ENCODE assay signal across 23 cellular contexts in genomic region chr11:114250180-114250579, GRCh38. TPM values are rescaled to one million over a fixed set of nuclear protein-coding genes. Genes with fewer than 3 reads are reported as not detected.
"Had no signal": no experiment of that assay in that cellular context is flagged by ENCODE, and none has a peak within 500 bp of the region (broad histone marks: within the 10 kb centered on the region; RNA-seq: fewer than 3 reads in every experiment).

No MANE protein-coding gene starts in this region.

- H3K9ac ChIP-seq: parathyroid adenoma had no signal

- H3K36me3 Mint-ChIP-seq: activated naive CD4-positive, alpha-beta T cell treated with anti-CD3 and anti-CD28 coated beads, Interleukin-2, amount 50 U/mL, for 72 hours; WTC11 had no signal

- H3K27me3 ChIP-seq: brain microvascular endothelial cell, colonic mucosa, foreskin keratinocyte, neutrophil, suprapubic skin had no signal

- ATAC-seq: activated CD4-positive, alpha-beta T cell treated with anti-CD3 and anti-CD28 coated beads for 36 hours; activated naive CD4-positive, alpha-beta T cell treated with anti-CD3 and anti-CD28 coated beads, Interleukin-2, amount 50 U/mL, for 72 hours; foreskin keratinocyte; left colon; stimulated activated naive CD8-positive, alpha-beta T cell treated with anti-CD3 and anti-CD28 coated beads, Interleukin-15, Interleukin-2, amounts not matched to agents 100 U/mL and 50 U/mL, for 24 hours; WTC11 had no signal

- FAIRE-seq: TTC549 had no signal

- H3K9me3 ChIP-seq: colonic mucosa, neutrophil, suprapubic skin had no signal

- H3K9me3 Mint-ChIP-seq: activated naive CD4-positive, alpha-beta T cell treated with anti-CD3 and anti-CD28 coated beads, Interleukin-2, amount 50 U/mL, for 72 hours; central memory CD8-positive, alpha-beta T cell; endodermal cell; T-helper 2 cell treated with Interferon-gamma antibody and Interleukin-4, amounts not matched to agents 5 μg/mL and 100 μg/mL, for 36 hours; WTC11 had no signal

- H3K36me3 ChIP-seq: brain microvascular endothelial cell, colonic mucosa, neutrophil had no signal

- H2AFZ ChIP-seq: parathyroid adenoma had no signal

- H3K27me3 Mint-ChIP-seq: activated CD4-positive, alpha-beta T cell treated with anti-CD3 and anti-CD28 coated beads for 36 hours; central memory CD8-positive, alpha-beta T cell had no signal

- H3K4me3 ChIP-seq: colonic mucosa, suprapubic skin had no signal

- H3K4me1 ChIP-seq: colonic mucosa, foreskin keratinocyte, parathyroid adenoma had no signal

- H3K27ac ChIP-seq: brain microvascular endothelial cell, colonic mucosa, epithelial cell of prostate, foreskin keratinocyte, neutrophil, parathyroid adenoma, suprapubic skin had no signal

- H3K79me2 ChIP-seq: parathyroid adenoma had no signal

- H3K4me1 Mint-ChIP-seq: activated CD4-positive, alpha-beta T cell treated with anti-CD3 and anti-CD28 coated beads for 36 hours; central memory CD8-positive, alpha-beta T cell had no signal

- H3K4me3 Mint-ChIP-seq: activated CD4-positive, alpha-beta T cell treated with anti-CD3 and anti-CD28 coated beads for 36 hours; central memory CD8-positive, alpha-beta T cell; endodermal cell; T-helper 2 cell treated with Interferon-gamma antibody and Interleukin-4, amounts not matched to agents 5 μg/mL and 100 μg/mL, for 36 hours; WTC11 had no signal

- H3K27ac Mint-ChIP-seq: activated CD4-positive, alpha-beta T cell treated with anti-CD3 and anti-CD28 coated beads for 36 hours; endodermal cell; T-helper 2 cell treated with Interferon-gamma antibody and Interleukin-4, amounts not matched to agents 5 μg/mL and 100 μg/mL, for 36 hours; WTC11 had no signal

- DNase-seq: activated CD4-positive, alpha-beta T cell treated with anti-CD3 and anti-CD28 coated beads for 36 hours; activated CD4-positive, alpha-beta T cell treated with anti-CD3 and anti-CD28 coated beads, Interleukin-2, amount 50 U/mL, for 48 hours; activated gamma-delta T cell; brain microvascular endothelial cell; colonic mucosa; endodermal cell; foreskin keratinocyte; hypothalamus; islet precursor cell; left colon; retina; stimulated activated CD4-positive, alpha-beta T cell treated with anti-CD3 and anti-CD28 coated beads, Interleukin-2, amount 100 ng/mL, for 24 hours; stimulated activated naive CD8-positive, alpha-beta T cell treated with anti-CD3 and anti-CD28 coated beads, Interleukin-15, Interleukin-2, amounts not matched to agents 100 U/mL and 50 U/mL, for 24 hours; trophoblast cell had no signal

RNA-seq across cellular contexts. Expression of gene NNMT, which starts 46.0 kb away (rescaled TPM):
- total RNA-seq: activated CD4-positive, alpha-beta T cell treated with anti-CD3 and anti-CD28 coated beads for 36 hours; activated naive CD4-positive, alpha-beta T cell treated with anti-CD3 and anti-CD28 coated beads, Interleukin-2, amount 50 U/mL, for 72 hours; endodermal cell; foreskin keratinocyte had no signal
- polyA plus RNA-seq: foreskin keratinocyte had no signal
